In the genomic region with DNA sequence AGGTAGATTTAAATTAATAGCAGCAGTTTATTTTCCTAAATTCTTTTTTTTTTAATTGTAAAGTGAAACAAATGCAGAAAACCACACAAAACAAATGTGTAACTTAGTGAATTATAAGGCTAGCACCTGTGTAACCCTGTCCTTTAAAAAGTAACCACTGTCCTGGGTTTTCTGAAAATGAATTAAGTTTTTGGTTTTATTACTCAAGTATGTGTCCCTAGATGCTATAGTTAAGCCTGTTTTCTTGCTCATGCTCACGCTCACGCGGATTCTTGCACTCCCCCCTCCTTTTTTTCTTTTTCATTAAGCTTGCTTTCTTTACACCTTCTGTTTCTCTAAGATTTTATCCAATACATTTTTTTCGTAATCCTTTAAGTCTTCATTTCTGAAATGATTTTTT, we compare ENCODE assay signal across 23 cellular contexts. TPM values are rescaled to one million over a fixed set of nuclear protein-coding genes. Genes with fewer than 3 reads are reported as not detected.
DNase-seq lines count a peak whose midpoint lies in the region; ATAC-seq, FAIRE-seq and TF ChIP-seq lines count a peak whose summit lies in the region.
"Had no signal": no experiment of that assay in that cellular context is flagged by ENCODE, and none has a peak within 500 bp of the region (broad histone marks: within the 10 kb centered on the region; RNA-seq: fewer than 3 reads in every experiment).

No MANE protein-coding gene starts in this region.

- FAIRE-seq in K562 (lab: Jason Lieb, UNC), result no peak

- TF ChIP-seq RAD21 in K562 (CRISPR knock-in tag; conservative IDR thresholded peaks at IDR 0.05 in 1 of 2, IDR thresholded peaks at IDR 0.05 in 1 of 2), result no peak

- no peak overlapping the region for H3K9ac ChIP-seq in K562 (ENCODE audit: insufficient read depth in 1 of 2, low read depth in 2 of 2, low read length in 2 of 2)
- H3K9ac ChIP-seq: BLaER1 treated with 17β-estradiol and CSF1 and Interleukin-3, amounts not matched to agents 10 nM and 100 nM had no signal

- H3K4me3 Mint-ChIP-seq in activated T-cell treated with anti-CD3 and anti-CD28 coated beads, Interleukin-2, amount 50 U/mL, for 4 hours, result peak overlapping the region; percentile 31

- no peak for TF ChIP-seq EP300 in K562 (IDR thresholded peaks at IDR 0.05; ENCODE audit: low read length)

- no TSS peak for BruUV-seq in K562 (replicated peaks; lab: Mats Ljungman, UMichigan)

- H3K27me3 Mint-ChIP-seq in activated T-cell treated with anti-CD3 and anti-CD28 coated beads, Interleukin-2, amount 50 U/mL, for 4 hours (ENCODE audit: low read depth), result no peaks in the 10 kb centered on the region

- no peaks in the 10 kb centered on the region for H3K9me1 ChIP-seq in K562 (ENCODE audit: control insufficient read depth, insufficient read depth, low read length)

- H3K27ac ChIP-seq in K562 (ENCODE audit: extremely low read depth, low read depth, low read length) (no peak overlapping the region), neutrophil (peak overlapping the region; percentile 76), osteoblast (ENCODE audit: low read depth, low read length) (no peak overlapping the region)
- H3K27ac ChIP-seq: BLaER1 treated with 17β-estradiol and CSF1 and Interleukin-3, amounts not matched to agents 10 nM and 100 nM; sigmoid colon; SJCRH30; thyroid gland had no signal

- peaks cover 75% of the 10 kb centered on the region for H3K4me1 Mint-ChIP-seq in activated T-cell treated with anti-CD3 and anti-CD28 coated beads, Interleukin-2, amount 50 U/mL, for 4 hours (ENCODE audit: low read depth)

- H3K4me1 ChIP-seq in K562 (replicated peaks in 1 of 2; ENCODE audit: control insufficient read depth in 2 of 2, insufficient read depth in 2 of 2, low read length in 2 of 2) (peaks cover 0 to 7% of the 10 kb centered on the region in 2 experiments; a peak in 1 of 5 replicates), neutrophil (ENCODE audit: control insufficient read depth in 1 of 2, insufficient read depth in 1 of 2, low read depth in 1 of 2, low read length in 1 of 2) (peaks cover 65 to 67% of the 10 kb centered on the region in 2 experiments), osteoblast (ENCODE audit: insufficient read depth, low read length) (no peaks in the 10 kb centered on the region)
- H3K4me1 ChIP-seq: sigmoid colon, SJCRH30 had no signal

- H3K36me3 Mint-ChIP-seq in activated T-cell treated with anti-CD3 and anti-CD28 coated beads, Interleukin-2, amount 50 U/mL, for 4 hours (ENCODE audit: insufficient read depth), result peaks cover 10% of the 10 kb centered on the region

- no peak for DNase-seq in activated T-cell treated with anti-CD3 and anti-CD28 coated beads, Interleukin-2, amount 50 U/mL, for 4 hours
- DNase-seq in activated T-cell treated with anti-CD3 and anti-CD28 coated beads, Interleukin-2, amount 50 U/mL, for 1 hour, result no peak
- DNase-seq in MV-4-11 (lab: John Stamatoyannopoulos, UW) (peak; percentile 4), K562 (ENCODE audit: extremely low read depth in 1 of 4, low spot score in 3 of 4) (peak in 1 of 4 experiments; percentile 16), NOMO-1 (lab: John Stamatoyannopoulos, UW; ENCODE audit: unreplicated experiment in 2 of 2) (no peak), osteoblast (ENCODE audit: insufficient read length, low spot score, missing footprints) (no peak)
- DNase-seq: activated gamma-delta T cell; aorta; central memory CD4-positive, alpha-beta T cell; DMS153; erythroblast; foreskin melanocyte; hippocampal formation; kidney; NCI-H187; NCI-H226; NCI-H82; sigmoid colon; SJCRH30; thyroid gland had no signal

- no peak for ATAC-seq in activated T-cell treated with anti-CD3 and anti-CD28 coated beads, Interleukin-2, amount 50 U/mL, for 4 hours
- no peak for ATAC-seq in K562
- no peak for ATAC-seq in HG03460 (IDR thresholded peaks at IDR 0.05; ENCODE audit: unreplicated experiment)

- TF ChIP-seq CTCF in K562 (IDR thresholded peaks at IDR 0.05 in 2 of 3, conservative IDR thresholded peaks at IDR 0.05 in 1 of 3; ENCODE audit: insufficient read depth in 2 of 3, low read depth in 1 of 3, low read length in 3 of 3), result no peak
- no peak for TF ChIP-seq CTCF in neutrophil (IDR thresholded peaks at IDR 0.05)
- TF ChIP-seq CTCF in osteoblast (IDR thresholded peaks at IDR 0.05; ENCODE audit: extremely low read depth, low read depth, low read length), result no peak

- no peaks in the 10 kb centered on the region for H3K27me3 ChIP-seq in K562 (ENCODE audit: control insufficient read depth in 2 of 2, insufficient read depth in 2 of 2, low read length in 2 of 2)
- no peaks in the 10 kb centered on the region for H3K27me3 ChIP-seq in neutrophil
- H3K27me3 ChIP-seq in osteoblast (ENCODE audit: insufficient read depth, low read length), result no peaks in the 10 kb centered on the region
- H3K27me3 ChIP-seq: BLaER1 treated with 17β-estradiol and CSF1 and Interleukin-3, amounts not matched to agents 10 nM and 100 nM; sigmoid colon; SJCRH30; thyroid gland had no signal

- POLR2A ChIA-PET in K562 (lab: Yijun Ruan, JAX), result interaction anchor here (0.7 kb wide), 1 partner anchor 192 kb away, joined by 4 read pairs; no protein-coding TSS in a partner anchor

- WGBS in K562 (ENCODE audit: insufficient coverage, low coverage, missing lambda C conversion rate), result 90% methylated on average over 4 of the region's 4 CpGs

- H3K36me3 ChIP-seq in K562 (ENCODE audit: control insufficient read depth, insufficient read depth, low read length), result peaks cover 9% of the 10 kb centered on the region; the same call in 2 of the 3 replicates
- no peaks in the 10 kb centered on the region for H3K36me3 ChIP-seq in neutrophil
- H3K36me3 ChIP-seq in osteoblast (ENCODE audit: insufficient read depth, low read length), result no peaks in the 10 kb centered on the region
- H3K36me3 ChIP-seq: sigmoid colon, thyroid gland had no signal

- CTCF ChIA-PET in K562 (lab: Yijun Ruan, JAX; ENCODE audit: low intra/inter-chr PET ratio), result no interaction called here

- no peaks in the 10 kb centered on the region for H3K9me3 ChIP-seq in K562 (replicated peaks; ENCODE audit: control insufficient read depth, insufficient read depth, low read depth, low read length)
- H3K9me3 ChIP-seq in neutrophil, result no peaks in the 10 kb centered on the region
- no peaks in the 10 kb centered on the region for H3K9me3 ChIP-seq in osteoblast (ENCODE audit: low read depth, low read length)
- H3K9me3 ChIP-seq: sigmoid colon, SJCRH30, thyroid gland had no signal

- no peaks in the 10 kb centered on the region for H3K9me3 Mint-ChIP-seq in activated T-cell treated with anti-CD3 and anti-CD28 coated beads, Interleukin-2, amount 50 U/mL, for 4 hours

- in situ Hi-C loops in K562 (cut with MboI), result no loop called here

- TF ChIP-seq POLR2A in K562 (conservative IDR thresholded peaks at IDR 0.05), result no peak

- no peak overlapping the region for H3K4me2 ChIP-seq in K562 (ENCODE audit: insufficient read depth, low read length)
- no peak overlapping the region for H3K4me2 ChIP-seq in osteoblast (ENCODE audit: insufficient read depth, low read length)

- H3K79me2 ChIP-seq in K562 (ENCODE audit: control insufficient read depth, insufficient read depth, low read length) (peaks cover 100% of the 10 kb centered on the region), osteoblast (ENCODE audit: insufficient read depth, low read length) (peaks cover 98% of the 10 kb centered on the region)

- H4K20me1 ChIP-seq in K562 (replicated peaks; ENCODE audit: control insufficient read depth, insufficient read depth, low read length) (no peaks in the 10 kb centered on the region; the same call in 1 of the 2 replicates), osteoblast (ENCODE audit: insufficient read depth, low read length) (no peaks in the 10 kb centered on the region)

- intact Hi-C loops in K562 (cut with micrococcal nuclease), result no loop called here

- H2AFZ ChIP-seq in K562 (ENCODE audit: low read depth, low read length) (no peak overlapping the region), osteoblast (ENCODE audit: low read length) (no peak overlapping the region)

- H3K4me3 ChIP-seq in K562, result no peak overlapping the region
- no peak overlapping the region for H3K4me3 ChIP-seq in neutrophil (ENCODE audit: low read depth in 1 of 2, low read length in 1 of 2)
- no peak overlapping the region for H3K4me3 ChIP-seq in osteoblast (ENCODE audit: insufficient read depth, low read length)
- H3K4me3 ChIP-seq: BLaER1 treated with 17β-estradiol and CSF1 and Interleukin-3, amounts not matched to agents 10 nM and 100 nM; sigmoid colon; SJCRH30; thyroid gland had no signal

TF ChIP-seq in K562, 482 proteins besides CTCF, POLR2A, EP300 and RAD21 (continues in another document):
- TF ChIP-seq ESRRA (IDR thresholded peaks at IDR 0.05; ENCODE audit: borderline replicate concordance, low read depth), result no peak
- no peak for TF ChIP-seq PYGO2 (tag; IDR thresholded peaks at IDR 0.05)

RNA-seq across cellular contexts. Expression of a gene that starts 7.8 kb away (rescaled TPM):
- total RNA-seq in activated T-cell treated with anti-CD3 and anti-CD28 coated beads, Interleukin-2, amount 50 U/mL, for 4 hours, result 10 to 100 TPM; 40.1 to 47.5 (median 44.9) TPM
- 41.6 and 60.4 TPM in 2 replicates for total RNA-seq in K562 (2011; cell fraction: chromatin; rRNA removed; ENCODE audit: low replicate concordance)
- total RNA-seq in K562 (2011; cell fraction: nucleolus; rRNA removed), result 13.7 and 17.9 TPM in 2 replicates
- total RNA-seq in K562 (2011; cell fraction: nucleoplasm; rRNA removed), result 21.9 and 34.4 TPM in 2 replicates
- total RNA-seq in K562 (2014; rRNA removed) (24.4 and 25.7 TPM in 2 replicates), K562 (2014; rRNA removed; fragmentation: Illumina TruSeq; extraction: Trizol) (36.1 and 41.0 TPM in 2 replicates), K562 (2015; rRNA removed; fragmentation: Illumina TruSeq; extraction: Trizol) (26.4 and 31.1 TPM in 2 replicates), K562 (2021) (26.7 and 30.1 TPM in 2 replicates), osteoblast (30.6 and 34.4 TPM in 2 replicates)
- polyA plus RNA-seq in K562 (2011; rRNA removed) (23.0 and 25.9 TPM in 2 replicates), K562 (2014; fragmentation: Illumina TruSeq; extraction: Trizol) (19.6 and 24.2 TPM in 2 replicates), K562 (2014; fragmentation: Nextera tagmentation; extraction: Ambion mirVana) (10 to 100 TPM; 12.4 to 22.8 TPM), K562 (2014; rRNA removed) (10.5 and 11.4 TPM in 2 replicates)
- 5.2 and 10.6 TPM in 2 replicates for polyA plus RNA-seq in K562 (2011; cell fraction: cytosol; rRNA removed)
- polyA plus RNA-seq in K562 (2011; cell fraction: nucleus; rRNA removed), result 13.7 and 18.9 TPM in 2 replicates
- 8.5 and 10.5 TPM in 2 replicates for polyA plus RNA-seq in K562 (2012)
- 66.3 and 97.5 TPM in 2 replicates for polyA minus RNA-seq in K562 (2011; rRNA and poly(A)+ RNA removed)
- polyA minus RNA-seq in K562 (2011; cell fraction: cytosol; rRNA and poly(A)+ RNA removed), result 23.6 and 24.8 TPM in 2 replicates
- polyA minus RNA-seq in K562 (2011; cell fraction: nucleus; rRNA and poly(A)+ RNA removed), result 15.6 and 26.7 TPM in 2 replicates
